12 cellular contexts compared by ENCODE assay signal in the genomic region with DNA sequence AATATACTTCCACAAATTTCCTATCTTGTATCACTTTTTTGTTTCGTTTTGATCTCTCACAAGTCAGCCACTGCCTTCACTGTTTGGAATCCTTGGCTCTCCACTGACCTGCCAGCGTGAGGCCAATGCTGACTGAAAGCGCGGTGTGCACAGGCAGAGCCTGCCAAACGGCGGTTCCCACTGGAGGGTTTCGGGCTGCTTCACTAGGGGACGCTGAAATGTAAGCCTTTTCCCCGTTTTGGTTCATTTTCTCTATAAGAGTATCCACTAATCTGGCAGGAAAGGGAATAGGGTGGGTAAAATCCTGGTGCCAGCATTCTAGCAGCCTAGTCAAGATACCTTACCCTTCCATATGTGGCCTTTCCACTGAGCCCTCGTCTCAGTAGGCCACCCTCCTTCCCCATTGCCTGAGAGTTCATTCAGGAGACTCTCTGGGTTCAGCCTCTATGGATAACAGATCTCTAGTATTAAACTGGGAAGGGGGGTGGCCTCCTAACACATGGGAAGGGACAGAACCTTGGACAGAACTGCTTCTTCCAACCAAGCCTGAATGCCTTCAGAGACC.
DNase-seq lines count a peak whose midpoint lies in the region; ATAC-seq and TF ChIP-seq lines count a peak whose summit lies in the region.
"Had no signal": no experiment of that assay in that cellular context is flagged by ENCODE, and none has a peak within 500 bp of the region (broad histone marks: within the 10 kb centered on the region; RNA-seq: fewer than 3 reads in every experiment).

No MANE protein-coding gene starts in this region.

- CTCF ChIA-PET in HEK293 (lab: Yijun Ruan, JAX) (interaction anchor here (0.6 kb wide), 1 partner anchor 46 kb away, joined by 3 read pairs; no protein-coding TSS in a partner anchor), RWPE1 (lab: Yijun Ruan, JAX) (no interaction called here)

- H3K4me3 ChIP-seq in HEK293 (ENCODE audit: low read depth, low read length) (no peak overlapping the region), skeletal muscle satellite cell (ENCODE audit: low read length) (no peak overlapping the region)
- H3K4me3 ChIP-seq: uterus had no signal

- TF ChIP-seq CTCF in HEK293 (tag by site-specific recombination; IDR thresholded peaks at IDR 0.05), result no peak
- no peak for TF ChIP-seq CTCF in RWPE1 (conservative IDR thresholded peaks at IDR 0.05; ENCODE audit: low read depth)

- H3K36me3 ChIP-seq in HEK293 (ENCODE audit: control insufficient read depth in 2 of 2, insufficient read depth in 1 of 2, low read length in 2 of 2), result no peaks in the 10 kb centered on the region; a peak in 1 of 3 replicates
- no peaks in the 10 kb centered on the region for H3K36me3 ChIP-seq in skeletal muscle satellite cell (ENCODE audit: insufficient read depth, low read length)
- H3K36me3 ChIP-seq: uterus had no signal

- no peak overlapping the region for H3K9ac ChIP-seq in skeletal muscle satellite cell (ENCODE audit: low read depth, low read length)

- H3K4me1 ChIP-seq in HEK293 (ENCODE audit: control insufficient read depth, insufficient read depth, low read length) (no peaks in the 10 kb centered on the region), skeletal muscle satellite cell (ENCODE audit: control insufficient read depth, insufficient read depth, low read length) (peaks cover 3% of the 10 kb centered on the region)
- H3K4me1 ChIP-seq: uterus had no signal

- peak overlapping the region; percentile 50 for H3K4me2 ChIP-seq in skeletal muscle satellite cell (ENCODE audit: low read length)

- DNase-seq in RWPE1 (ENCODE audit: low spot score) (peak; percentile 1), iPS-NIHi11 (ENCODE audit: low spot score) (peak; percentile 28)
- DNase-seq in activated naive CD4-positive, alpha-beta T cell (lab: John Stamatoyannopoulos, UW), result no peak
- DNase-seq: NCI-H446 treated with DMSO at 0.1 percent for 48 hours, uterus had no signal

- no peak for ATAC-seq in GM18909 (IDR thresholded peaks at IDR 0.05; ENCODE audit: poor library complexity, unreplicated experiment)
- ATAC-seq in GM21515 (IDR thresholded peaks at IDR 0.05; ENCODE audit: unreplicated experiment), result no peak
- no peak for ATAC-seq in HG02840 (IDR thresholded peaks at IDR 0.05; ENCODE audit: low FRiP score, unreplicated experiment)
- ATAC-seq: activated CD4-positive, CD25-positive, alpha-beta regulatory T cell treated with anti-CD3 and anti-CD28 coated beads, Interleukin-2, amount 50 U/mL, for 24 hours; HCT116 had no signal

- H3K27me3 ChIP-seq in skeletal muscle satellite cell (ENCODE audit: control insufficient read depth, insufficient read depth, low read length), result no peaks in the 10 kb centered on the region
- H3K27me3 ChIP-seq: uterus had no signal

- H3K9me3 ChIP-seq in HEK293 (ENCODE audit: control insufficient read depth, insufficient read depth, low read depth, low read length) (no peaks in the 10 kb centered on the region), skeletal muscle satellite cell (replicated peaks; ENCODE audit: low read length) (no peaks in the 10 kb centered on the region)
- H3K9me3 ChIP-seq: uterus had no signal

- POLR2A ChIA-PET in HEK293 (lab: Yijun Ruan, JAX) (no interaction called here), RWPE1 (lab: Yijun Ruan, JAX; ENCODE audit: low non-redundant PET) (no interaction called here)

- H3K27ac ChIP-seq in HEK293 (ENCODE audit: extremely low read depth, low read depth, low read length) (no peak overlapping the region), RWPE1 (no peak overlapping the region)
- H3K27ac ChIP-seq: uterus had no signal

TF ChIP-seq in HEK293, 187 proteins besides CTCF, POLR2A, EP300 and RAD21:
- no peak for TF ChIP-seq ZNF530 (tag by site-specific recombination; IDR thresholded peaks at IDR 0.05; ENCODE audit: low read depth)
- TF ChIP-seq ZBTB17 (tag by site-specific recombination; IDR thresholded peaks at IDR 0.05), result 0 out of 2 replicates have a peak, but pooled peaks have one; percentile 21

Comparison
In these comparisons a context has a peak if more than half of its experiments do, and no peak if none do; other contexts are left out.
1. DNase-seq: peak in RWPE1 (single experiment) and iPS-NIHi11 (single experiment); none in activated naive CD4-positive, alpha-beta T cell (0 of 4).